30 cellular contexts compared by ENCODE assay signal in genomic region chr2:142010871-142011270, GRCh38.
"Had no signal": no experiment of that assay in that cellular context is flagged by ENCODE, and none has a peak within 500 bp of the region (broad histone marks: within the 10 kb centered on the region; RNA-seq: fewer than 3 reads in every experiment).

No MANE protein-coding gene starts in this region.

- H3K4me3 ChIP-seq: coronary artery, esophagus muscularis mucosa, heart right ventricle, left lung, mucosa of descending colon, pancreas, right atrium auricular region, smooth muscle cell, thoracic aorta, tibial nerve, upper lobe of left lung had no signal

- H3K9me3 Mint-ChIP-seq: mesothelial cell of epicardium had no signal

- H3K36me3 Mint-ChIP-seq: mesothelial cell of epicardium; naive B cell; natural killer cell treated with Interleukin-12 subunit alpha and Interleukin-12 subunit beta and Interleukin-15 and Interleukin-18, amount 100 ng/mL, for 72 hours; stimulated activated memory B cell treated with anti-CD40 and anti-IgM and Interleukin-4, amounts not matched to agents 10 μg/mL and 1 μg/mL and 100 μg/mL, for 72 hours had no signal

- H3K9me3 ChIP-seq: esophagus muscularis mucosa, mucosa of descending colon, neutrophil, pancreas, right atrium auricular region, thoracic aorta, tibial nerve, upper lobe of left lung had no signal

- H3K4me1 Mint-ChIP-seq: naive B cell; stimulated activated memory B cell treated with anti-CD40 and anti-IgM and Interleukin-4, amounts not matched to agents 10 μg/mL and 1 μg/mL and 100 μg/mL, for 72 hours had no signal

- H3K27ac ChIP-seq: coronary artery, esophagus muscularis mucosa, heart right ventricle, left lung, neutrophil, pancreas, right atrium auricular region, thoracic aorta, tibial nerve, upper lobe of left lung had no signal

- H3K27ac Mint-ChIP-seq: mesothelial cell of epicardium; naive B cell; natural killer cell treated with Interleukin-12 subunit alpha and Interleukin-12 subunit beta and Interleukin-15 and Interleukin-18, amount 100 ng/mL, for 72 hours; stimulated activated memory B cell treated with anti-CD40 and anti-IgM and Interleukin-4, amounts not matched to agents 10 μg/mL and 1 μg/mL and 100 μg/mL, for 72 hours had no signal

- H3K4me1 ChIP-seq: esophagus muscularis mucosa, heart right ventricle, left lung, right atrium auricular region, upper lobe of left lung had no signal

- DNase-seq: dermis blood vessel endothelial cell; effector memory CD4-positive, alpha-beta T cell; foreskin melanocyte; glutamatergic neuron; heart right ventricle; hippocampal formation; left cardiac atrium; left lung; mesenchymal stem cell; mucosa of descending colon; naive B cell; pancreas; stimulated activated CD4-positive, alpha-beta T cell treated with anti-CD3 and anti-CD28 coated beads, Interleukin-12 subunit alpha, Interleukin-12 subunit beta, amount 100 ng/mL, for 4 hours; stimulated activated CD4-positive, alpha-beta T cell treated with anti-CD3 and anti-CD28 coated beads, Interleukin-1b, Interleukin-23, amount 100 ng/mL, for 48 hours; stimulated activated CD4-positive, alpha-beta T cell treated with anti-CD3 and anti-CD28 coated beads, Interleukin-4, amount 100 ng/mL, for 4 hours; stimulated activated naive CD8-positive, alpha-beta T cell treated with anti-CD3 and anti-CD28 coated beads, Interleukin-15, Interleukin-2, amounts not matched to agents 100 U/mL and 50 U/mL, for 24 hours; substantia nigra; upper lobe of left lung had no signal

- H3K4me3 Mint-ChIP-seq: mesothelial cell of epicardium; naive B cell; natural killer cell treated with Interleukin-12 subunit alpha and Interleukin-12 subunit beta and Interleukin-15 and Interleukin-18, amount 100 ng/mL, for 72 hours; neural crest cell; stimulated activated memory B cell treated with anti-CD40 and anti-IgM and Interleukin-4, amounts not matched to agents 10 μg/mL and 1 μg/mL and 100 μg/mL, for 72 hours had no signal

- H3K27me3 ChIP-seq: esophagus muscularis mucosa, heart right ventricle, left lung, neutrophil, pancreas, right atrium auricular region, tibial nerve, upper lobe of left lung had no signal

- H3K36me3 ChIP-seq: esophagus muscularis mucosa, heart right ventricle, left lung, neutrophil, pancreas, right atrium auricular region, thoracic aorta, tibial nerve, upper lobe of left lung had no signal

- H3K27me3 Mint-ChIP-seq: naive B cell; natural killer cell treated with Interleukin-12 subunit alpha and Interleukin-12 subunit beta and Interleukin-15 and Interleukin-18, amount 100 ng/mL, for 72 hours; progenitor cell of endocrine pancreas; stimulated activated memory B cell treated with anti-CD40 and anti-IgM and Interleukin-4, amounts not matched to agents 10 μg/mL and 1 μg/mL and 100 μg/mL, for 72 hours had no signal
